ENCODE assay signal across 8 cellular contexts in the genomic region with DNA sequence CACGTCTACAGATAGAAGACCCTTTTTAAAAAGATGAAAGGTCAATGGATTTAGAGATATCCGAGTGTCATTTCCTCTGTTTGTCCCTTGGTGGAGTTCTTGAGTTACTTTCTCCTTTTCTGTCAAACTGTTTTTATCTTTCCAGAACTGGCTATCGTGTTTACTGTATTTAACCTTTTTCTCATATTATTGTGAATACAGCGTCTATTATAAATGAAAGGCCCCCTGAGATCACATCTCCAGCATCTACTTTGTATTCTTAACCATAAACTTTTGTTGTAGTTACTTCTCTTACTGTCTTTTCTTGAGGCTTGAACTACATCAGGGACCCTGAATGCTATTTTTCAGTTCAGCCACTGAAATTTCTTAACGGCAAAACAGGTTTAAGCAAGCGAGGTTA. TPM values are rescaled to one million over a fixed set of nuclear protein-coding genes. Genes with fewer than 3 reads are reported as not detected.
DNase-seq lines count a peak whose midpoint lies in the region; ATAC-seq and TF ChIP-seq lines count a peak whose summit lies in the region.

No MANE protein-coding gene starts in this region.

- no peaks in the 10 kb centered on the region for H3K36me3 ChIP-seq in RWPE2 (ENCODE audit: low read depth)

- DNase-seq in AG10803 (ENCODE audit: low read depth), result no peak
- DNase-seq in GM13976 (ENCODE audit: low spot score), result peak; percentile 32
- no peak for DNase-seq in RWPE2 (ENCODE audit: low spot score)
- peak; percentile 63 for DNase-seq in fibroblast of mammary gland (ENCODE audit: low read depth)
- peak; percentile 39 for DNase-seq in renal cortical epithelial cell (ENCODE audit: low read depth)
- no peak for DNase-seq in NCI-H524 treated with DMSO at 0.1 percent for 48 hours (lab: John Stamatoyannopoulos, UW)

- peak; percentile 53 for TF ChIP-seq CTCF in AG10803 (conservative IDR thresholded peaks at IDR 0.05; ENCODE audit: low read length)
- peak; percentile 25 for TF ChIP-seq CTCF in GM13976 (IDR thresholded peaks at IDR 0.05; ENCODE audit: borderline replicate concordance, control extremely low read depth, extremely low read depth, insufficient read depth, missing control alignments)
- TF ChIP-seq CTCF in RWPE2 (IDR thresholded peaks at IDR 0.05; ENCODE audit: poor library complexity, severe bottlenecking), result peak; percentile 83
- peak; percentile 77 for TF ChIP-seq CTCF in fibroblast of mammary gland (conservative IDR thresholded peaks at IDR 0.05; ENCODE audit: control insufficient read depth, insufficient read depth, low read depth, low read length)

- H3K27me3 ChIP-seq in RWPE2 (ENCODE audit: insufficient read depth, poor library complexity, severe bottlenecking), result no peaks in the 10 kb centered on the region

- H3K9me3 ChIP-seq in RWPE2 (ENCODE audit: severe bottlenecking), result no peaks in the 10 kb centered on the region

- H3K4me3 ChIP-seq in AG10803 (ENCODE audit: low read length) (no peak overlapping the region), RWPE2 (ENCODE audit: severe bottlenecking) (peak overlapping the region; percentile 39), fibroblast of mammary gland (ENCODE audit: control insufficient read depth, low read depth, low read length) (peak overlapping the region; percentile 62)

- H3K4me1 ChIP-seq in RWPE2 (ENCODE audit: insufficient read depth, poor library complexity, severe bottlenecking), result peaks cover 6% of the 10 kb centered on the region

- ATAC-seq in RWPE2 (ENCODE audit: low read depth) (no peak), HG02970 (IDR thresholded peaks at IDR 0.05; ENCODE audit: low FRiP score, unreplicated experiment) (no peak), HG03342 (IDR thresholded peaks at IDR 0.05; ENCODE audit: unreplicated experiment) (no peak)

- in situ Hi-C loops in GM13976 (cut with MboI; ENCODE audit: low sequenced_read_pairs, unreplicated experiment), result no loop called here

- peak overlapping the region; percentile 75 for H3K27ac ChIP-seq in RWPE2 (ENCODE audit: poor library complexity, severe bottlenecking)

RNA-seq across cellular contexts. Expression of gene PCDH7, which starts 4.0 kb away (rescaled TPM):
- 0.94 and 4.0 TPM in 2 replicates for total RNA-seq in renal cortical epithelial cell

Comparison
In these comparisons a context has a peak if more than half of its experiments do, and no peak if none do; other contexts are left out.
1. DNase-seq: peak in GM13976 (single experiment), fibroblast of mammary gland (single experiment) and renal cortical epithelial cell (single experiment); none in AG10803 (single experiment), RWPE2 (single experiment) and NCI-H524 treated with DMSO at 0.1 percent for 48 hours (single experiment).
2. CTCF ChIP-seq: peak in every context shown above with its lines; median percentile 83 in RWPE2; 77 in fibroblast of mammary gland; 53 in AG10803; 25 in GM13976.